Comparison of ENCODE assay signal across 21 cellular contexts in the genomic region with DNA sequence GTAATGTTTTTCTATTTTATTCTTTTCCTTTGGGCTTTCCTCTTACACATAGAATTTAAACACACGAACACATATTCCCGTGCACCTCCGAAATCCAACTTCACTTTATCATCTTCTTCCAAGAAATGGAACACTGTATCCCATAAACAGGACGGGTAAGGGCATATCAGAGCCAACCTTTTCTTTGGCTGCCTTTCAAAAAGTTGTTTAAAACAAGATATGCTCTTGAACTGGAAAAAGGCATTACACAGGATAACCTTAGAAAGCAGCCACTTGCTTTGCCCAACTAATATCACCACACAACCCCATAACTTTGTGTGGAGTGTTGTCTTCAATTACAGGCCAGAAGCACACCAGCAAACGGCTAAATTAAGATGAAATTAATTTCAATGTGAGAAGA.
"Had no signal": no experiment of that assay in that cellular context is flagged by ENCODE, and none has a peak within 500 bp of the region (broad histone marks: within the 10 kb centered on the region; RNA-seq: fewer than 3 reads in every experiment).

No MANE protein-coding gene starts in this region.

- H2AFZ ChIP-seq: hepatocyte, parathyroid adenoma had no signal

- DNase-seq: heart right ventricle; naive thymus-derived CD8-positive, alpha-beta T cell; occipital lobe; psoas muscle; stimulated activated CD4-positive, alpha-beta T cell treated with anti-CD3 and anti-CD28 coated beads, Interleukin-12 subunit alpha, Interleukin-12 subunit beta, amount 100 ng/mL, for 4 hours; stimulated activated CD4-positive, alpha-beta T cell treated with anti-CD3 and anti-CD28 coated beads, Interleukin-15, amount 100 ng/mL, for 24 hours; stimulated activated CD4-positive, alpha-beta T cell treated with anti-CD3 and anti-CD28 coated beads, Interleukin-2, amount 100 ng/mL, for 24 hours; stimulated activated CD4-positive, alpha-beta T cell treated with anti-CD3 and anti-CD28 coated beads, Interleukin-4, amount 100 ng/mL, for 1 hour; stimulated activated naive CD4-positive, alpha-beta T cell; tibial artery; upper lobe of right lung; uterus had no signal

- H3K9me3 ChIP-seq: heart right ventricle, psoas muscle, right atrium auricular region, suprapubic skin, thoracic aorta, tibial artery, upper lobe of right lung, uterus had no signal

- H3K36me3 ChIP-seq: heart right ventricle, right atrium auricular region, suprapubic skin, thoracic aorta, tibial artery, upper lobe of right lung, uterus had no signal

- H3K9ac ChIP-seq: parathyroid adenoma had no signal

- H3K4me2 ChIP-seq: hepatocyte had no signal

- H3K27me3 ChIP-seq: heart right ventricle, hepatocyte, right atrium auricular region, suprapubic skin, tibial artery, upper lobe of right lung, uterus had no signal

- H3K4me1 ChIP-seq: parathyroid adenoma, suprapubic skin, uterus had no signal

- H3K79me2 ChIP-seq: hepatocyte, parathyroid adenoma had no signal

- ATAC-seq: left lobe of liver; naive thymus-derived CD8-positive, alpha-beta T cell; psoas muscle; sciatic nerve; upper lobe of right lung had no signal

- H3K27ac ChIP-seq: heart right ventricle, hepatocyte, parathyroid adenoma, psoas muscle, right atrium auricular region, skin epidermis, suprapubic skin, thoracic aorta, tibial artery, upper lobe of right lung, uterus had no signal

- H3K4me3 ChIP-seq: heart right ventricle, hepatocyte, lung, psoas muscle, right atrium auricular region, skin epidermis, suprapubic skin, thoracic aorta, tibial artery, upper lobe of right lung, uterus had no signal
